ENCODE assay signal across 1 cellular context in genomic region chr5:131634996-131635754, GRCh38.
TF ChIP-seq lines count a peak whose summit lies in the region.

Gene RAPGEF6 (minus strand): TSS chr5:131635229. CDS start chr5:131635030, 199 bp downstream.

TF ChIP-seq in SK-N-SH, 30 proteins besides CTCF, POLR2A, EP300 and RAD21 (continued from another document):
- TF ChIP-seq MEF2A (IDR thresholded peaks at IDR 0.05; ENCODE audit: borderline replicate concordance, low read depth) (peak; percentile 83; the same call in 1 of the 2 replicates), USF2 (IDR thresholded peaks at IDR 0.05; ENCODE audit: borderline replicate concordance, low read depth, low read length) (peak; percentile 60; the same call in 1 of the 2 replicates), EZH2phosphoT487 (IDR thresholded peaks at IDR 0.05; ENCODE audit: borderline replicate concordance, low read depth) (no peak), YY1 (IDR thresholded peaks at IDR 0.05; ENCODE audit: low read depth) (peak; percentile 83), POLR2AphosphoS5 (IDR thresholded peaks at IDR 0.05; ENCODE audit: low read depth, low read length) (peak; percentile 93), NRF1 (IDR thresholded peaks at IDR 0.05; ENCODE audit: low read depth, low read length) (peak; percentile 92), CHD2 (IDR thresholded peaks at IDR 0.05; ENCODE audit: low read length, partially characterized antibody) (peak; percentile 99), GATA2 (CRISPR knock-in tag; IDR thresholded peaks at IDR 0.05) (no peak), JUND (IDR thresholded peaks at IDR 0.05) (no peak; the same call in none of the 2 replicates), RCOR1 (IDR thresholded peaks at IDR 0.05; ENCODE audit: low read length) (0 out of 2 replicates have a peak, but pooled peaks have one; percentile 2), FOSL2 (IDR thresholded peaks at IDR 0.05; ENCODE audit: borderline replicate concordance, low read depth) (no peak), PBX3 (IDR thresholded peaks at IDR 0.05) (peak; percentile 2; the same call in 1 of the 2 replicates), MXI1 (IDR thresholded peaks at IDR 0.05; ENCODE audit: low read depth, low read length) (peak; percentile 89), FOXJ3 (CRISPR knock-in tag; IDR thresholded peaks at IDR 0.05) (no peak), TCF12 (IDR thresholded peaks at IDR 0.05) (no peak), GABPA (IDR thresholded peaks at IDR 0.05; ENCODE audit: low read depth) (peak; percentile 76), RFX5 (IDR thresholded peaks at IDR 0.05; ENCODE audit: low read length) (0 out of 2 replicates have a peak, but pooled peaks have one; percentile 32), SMC3 (IDR thresholded peaks at IDR 0.05; ENCODE audit: low read depth, low read length) (no peak), ELF1 (IDR thresholded peaks at IDR 0.05) (peak; percentile 92)
- TF ChIP-seq, protein P1, sequence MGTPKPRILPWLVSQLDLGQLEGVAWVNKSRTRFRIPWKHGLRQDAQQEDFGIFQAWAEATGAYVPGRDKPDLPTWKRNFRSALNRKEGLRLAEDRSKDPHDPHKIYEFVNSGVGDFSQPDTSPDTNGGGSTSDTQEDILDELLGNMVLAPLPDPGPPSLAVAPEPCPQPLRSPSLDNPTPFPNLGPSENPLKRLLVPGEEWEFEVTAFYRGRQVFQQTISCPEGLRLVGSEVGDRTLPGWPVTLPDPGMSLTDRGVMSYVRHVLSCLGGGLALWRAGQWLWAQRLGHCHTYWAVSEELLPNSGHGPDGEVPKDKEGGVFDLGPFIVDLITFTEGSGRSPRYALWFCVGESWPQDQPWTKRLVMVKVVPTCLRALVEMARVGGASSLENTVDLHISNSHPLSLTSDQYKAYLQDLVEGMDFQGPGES (IDR thresholded peaks at IDR 0.05; ENCODE audit: low read depth, low read length): no peak
